In the genomic region with DNA sequence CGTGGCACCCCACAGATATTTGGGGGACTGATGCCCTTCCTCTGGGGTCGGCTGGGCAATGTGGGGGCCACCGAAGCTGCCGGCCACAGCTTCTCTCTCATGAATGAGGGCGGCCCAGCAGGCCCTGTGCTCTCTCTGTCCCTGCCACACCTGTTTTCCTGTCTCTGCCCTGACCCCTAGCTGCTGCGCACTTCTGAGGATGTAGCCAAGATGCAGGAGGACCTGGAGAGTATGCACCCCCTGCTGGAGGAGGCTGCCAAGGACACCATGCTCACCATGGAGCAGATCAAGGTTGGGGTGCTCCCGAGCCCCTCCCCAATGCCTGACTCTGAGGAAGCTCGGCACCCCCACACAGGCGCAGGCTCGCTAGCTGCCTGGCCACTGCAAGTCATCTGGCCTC, we compare ENCODE assay signal across 8 cellular contexts. TPM values are rescaled to one million over a fixed set of nuclear protein-coding genes. Genes with fewer than 3 reads are reported as not detected.
DNase-seq lines count a peak whose midpoint lies in the region; ATAC-seq and TF ChIP-seq lines count a peak whose summit lies in the region.

No MANE protein-coding gene starts in this region.

- H3K4me3 Mint-ChIP-seq in activated CD4-positive, alpha-beta memory T cell treated with anti-CD3 and anti-CD28 coated beads, Interleukin-2, amount 10 ng/mL, durations not matched to agents 7 days and 5 days = no peak overlapping the region
- no peak overlapping the region for H3K4me3 Mint-ChIP-seq in activated T-helper 2 cell treated with anti-CD3 and anti-CD28 coated beads, Interferon-gamma antibody, Interleukin-2, Interleukin-4, amounts not matched to agents 10 μg/mL and 5 μg/mL and 100 μg/mL, durations not matched to agents 14 hours and 24 hours and 36 hours (ENCODE audit: low read depth)

- CTCF ChIA-PET in activated CD4-positive, alpha-beta memory T cell treated with anti-CD3 and anti-CD28 coated beads, Interleukin-2, amount 10 ng/mL, durations not matched to agents 7 days and 5 days (lab: Charles Lee) = interaction anchor here (1.7 to 2.3 kb wide), 2 partner anchors 153 to 165 kb away, joined by 7 to 20 read pairs; no protein-coding TSS in a partner anchor

- H3K27ac Mint-ChIP-seq in activated CD4-positive, alpha-beta memory T cell treated with anti-CD3 and anti-CD28 coated beads, Interleukin-2, amount 10 ng/mL, durations not matched to agents 7 days and 5 days = no peak overlapping the region
- no peak overlapping the region for H3K27ac Mint-ChIP-seq in activated T-helper 2 cell treated with anti-CD3 and anti-CD28 coated beads, Interferon-gamma antibody, Interleukin-2, Interleukin-4, amounts not matched to agents 10 μg/mL and 5 μg/mL and 100 μg/mL, durations not matched to agents 14 hours and 24 hours and 36 hours

- no peak for TF ChIP-seq CTCF in omental fat pad (IDR thresholded peaks at IDR 0.05)
- no peak for TF ChIP-seq CTCF in tibial nerve (IDR thresholded peaks at IDR 0.05)

- no peaks in the 10 kb centered on the region for H3K9me3 ChIP-seq in tibial nerve

- no peaks in the 10 kb centered on the region for H3K4me1 ChIP-seq in tibial nerve

- no peak overlapping the region for H3K27ac ChIP-seq in tibial nerve

- peaks cover 0 to 53% (median 0%) of the 10 kb centered on the region in 3 donors for H3K36me3 ChIP-seq in tibial nerve

- DNase-seq in NCI-H1417 (lab: John Stamatoyannopoulos, UW) (peak in 2 of 3 experiments; percentile 28 to 35), NCI-H1417 treated with DMSO at 0.1 percent for 48 hours (lab: John Stamatoyannopoulos, UW) (no peak), Kasumi-1 (lab: John Stamatoyannopoulos, UW) (peak; percentile 18 to 25), myocyte (ENCODE audit: low read depth) (peak; percentile 45), omental fat pad (ENCODE audit: low spot score) (no peak), tibial nerve (ENCODE audit: low spot score in 2 of 2) (no peak)
- peak; percentile 35 for DNase-seq in activated CD4-positive, alpha-beta memory T cell treated with anti-CD3 and anti-CD28 coated beads, Interleukin-2, amount 10 ng/mL, durations not matched to agents 7 days and 5 days
- DNase-seq in activated T-helper 2 cell treated with anti-CD3 and anti-CD28 coated beads, Interferon-gamma antibody, Interleukin-2, Interleukin-4, amounts not matched to agents 10 μg/mL and 5 μg/mL and 100 μg/mL, durations not matched to agents 14 hours and 24 hours and 36 hours (ENCODE audit: low spot score) = no peak

- H3K27me3 ChIP-seq in tibial nerve = no peaks in the 10 kb centered on the region

- H3K36me3 Mint-ChIP-seq in activated CD4-positive, alpha-beta memory T cell treated with anti-CD3 and anti-CD28 coated beads, Interleukin-2, amount 10 ng/mL, durations not matched to agents 7 days and 5 days (ENCODE audit: low read depth) = no peaks in the 10 kb centered on the region
- H3K36me3 Mint-ChIP-seq in activated T-helper 2 cell treated with anti-CD3 and anti-CD28 coated beads, Interferon-gamma antibody, Interleukin-2, Interleukin-4, amounts not matched to agents 10 μg/mL and 5 μg/mL and 100 μg/mL, durations not matched to agents 14 hours and 24 hours and 36 hours (ENCODE audit: low read depth) = no peaks in the 10 kb centered on the region

- intact Hi-C loops in activated T-helper 2 cell treated with anti-CD3 and anti-CD28 coated beads, Interferon-gamma antibody, Interleukin-2, Interleukin-4, amounts not matched to agents 10 μg/mL and 5 μg/mL and 100 μg/mL, durations not matched to agents 14 hours and 24 hours and 36 hours (cut with micrococcal nuclease) = no loop called here

- WGBS in tibial nerve, 2 donors = 55 to 59% methylated on average over 7 to 10 of the region's 10 CpGs

- no peak overlapping the region for H3K4me3 ChIP-seq in tibial nerve

- ATAC-seq in omental fat pad (ENCODE audit: low FRiP score) = no peak

- H3K4me1 Mint-ChIP-seq in activated CD4-positive, alpha-beta memory T cell treated with anti-CD3 and anti-CD28 coated beads, Interleukin-2, amount 10 ng/mL, durations not matched to agents 7 days and 5 days = no peaks in the 10 kb centered on the region
- no peaks in the 10 kb centered on the region for H3K4me1 Mint-ChIP-seq in activated T-helper 2 cell treated with anti-CD3 and anti-CD28 coated beads, Interferon-gamma antibody, Interleukin-2, Interleukin-4, amounts not matched to agents 10 μg/mL and 5 μg/mL and 100 μg/mL, durations not matched to agents 14 hours and 24 hours and 36 hours (ENCODE audit: low read depth)

- no peak for TF ChIP-seq EP300 in tibial nerve (IDR thresholded peaks at IDR 0.05)

- H3K27me3 Mint-ChIP-seq in activated CD4-positive, alpha-beta memory T cell treated with anti-CD3 and anti-CD28 coated beads, Interleukin-2, amount 10 ng/mL, durations not matched to agents 7 days and 5 days = no peaks in the 10 kb centered on the region
- H3K27me3 Mint-ChIP-seq in activated T-helper 2 cell treated with anti-CD3 and anti-CD28 coated beads, Interferon-gamma antibody, Interleukin-2, Interleukin-4, amounts not matched to agents 10 μg/mL and 5 μg/mL and 100 μg/mL, durations not matched to agents 14 hours and 24 hours and 36 hours (ENCODE audit: low read depth) = no peaks in the 10 kb centered on the region

- POLR2A ChIA-PET in activated CD4-positive, alpha-beta memory T cell treated with anti-CD3 and anti-CD28 coated beads, Interleukin-2, amount 10 ng/mL, durations not matched to agents 7 days and 5 days (lab: Charles Lee) = interaction anchor here (0.7 to 1.1 kb wide), 2 partner anchors 16 to 154 kb away, joined by 3 to 4 read pairs; no protein-coding TSS in a partner anchor

- no peaks in the 10 kb centered on the region for H3K9me3 Mint-ChIP-seq in activated CD4-positive, alpha-beta memory T cell treated with anti-CD3 and anti-CD28 coated beads, Interleukin-2, amount 10 ng/mL, durations not matched to agents 7 days and 5 days
- no peaks in the 10 kb centered on the region for H3K9me3 Mint-ChIP-seq in activated T-helper 2 cell treated with anti-CD3 and anti-CD28 coated beads, Interferon-gamma antibody, Interleukin-2, Interleukin-4, amounts not matched to agents 10 μg/mL and 5 μg/mL and 100 μg/mL, durations not matched to agents 14 hours and 24 hours and 36 hours

- no peak for TF ChIP-seq POLR2A in tibial nerve (IDR thresholded peaks at IDR 0.05)

RNA-seq across cellular contexts. Expression of gene BAP1, which starts 24.7 kb away (rescaled TPM):
- total RNA-seq in activated CD4-positive, alpha-beta memory T cell treated with anti-CD3 and anti-CD28 coated beads, Interleukin-2, amount 10 ng/mL, durations not matched to agents 7 days and 5 days = 100 to 1,000 TPM in 1 of 2 experiments, 10 to 100 TPM in 1; 90.4 to 100 TPM
- total RNA-seq in myocyte = 70.9 and 96.7 TPM in 2 replicates
- 79.6 TPM for polyA plus RNA-seq in myocyte (2012)
- total RNA-seq in omental fat pad = 10 to 100 TPM; 44.6 to 73.0 (median 57.4) TPM
- total RNA-seq in tibial nerve = 10 to 100 TPM; 39.1 to 77.7 (median 64.5) TPM
- 106 and 108 TPM in 2 replicates for total RNA-seq in activated T-helper 2 cell treated with anti-CD3 and anti-CD28 coated beads, Interferon-gamma antibody, Interleukin-2, Interleukin-4, amounts not matched to agents 10 μg/mL and 5 μg/mL and 100 μg/mL, durations not matched to agents 14 hours and 24 hours and 36 hours

RNA-seq across cellular contexts. Expression of gene PHF7, which starts 25.3 kb away (rescaled TPM):
- 10 to 100 TPM; 22.6 to 23.6 TPM for total RNA-seq in activated CD4-positive, alpha-beta memory T cell treated with anti-CD3 and anti-CD28 coated beads, Interleukin-2, amount 10 ng/mL, durations not matched to agents 7 days and 5 days
- 7.9 and 15.4 TPM in 2 replicates for total RNA-seq in myocyte
- 6.7 TPM for polyA plus RNA-seq in myocyte (2012)
- total RNA-seq in omental fat pad = 10 to 100 TPM in 2 of 4 donors, 1 to 10 TPM in 2; 5.5 to 12.9 (median 9.1) TPM
- total RNA-seq in tibial nerve = 10 to 100 TPM in 2 of 4 donors, 1 to 10 TPM in 2; 7.2 to 23.5 (median 12.1) TPM
- total RNA-seq in activated T-helper 2 cell treated with anti-CD3 and anti-CD28 coated beads, Interferon-gamma antibody, Interleukin-2, Interleukin-4, amounts not matched to agents 10 μg/mL and 5 μg/mL and 100 μg/mL, durations not matched to agents 14 hours and 24 hours and 36 hours = 11.5 and 12.5 TPM in 2 replicates

RNA-seq across cellular contexts. Expression of gene SEMA3G, which starts 59.7 kb away (rescaled TPM):
- total RNA-seq in activated CD4-positive, alpha-beta memory T cell treated with anti-CD3 and anti-CD28 coated beads, Interleukin-2, amount 10 ng/mL, durations not matched to agents 7 days and 5 days = under 1 TPM; 0.18 to 0.20 TPM
- 0.68 and 1.9 TPM in 2 replicates for total RNA-seq in myocyte
- 5.6 TPM for polyA plus RNA-seq in myocyte (2012)
- 100 to 1,000 TPM in 3 of 4 donors, 10 to 100 TPM in 1; 21.3 to 200 (median 131) TPM for total RNA-seq in omental fat pad
- total RNA-seq in tibial nerve = 10 to 100 TPM; 11.5 to 67.5 (median 32.7) TPM
- total RNA-seq in activated T-helper 2 cell treated with anti-CD3 and anti-CD28 coated beads, Interferon-gamma antibody, Interleukin-2, Interleukin-4, amounts not matched to agents 10 μg/mL and 5 μg/mL and 100 μg/mL, durations not matched to agents 14 hours and 24 hours and 36 hours = 0.30 and 0.32 TPM in 2 replicates

Comparison
In these comparisons a context has a peak if more than half of its experiments do, and no peak if none do; other contexts are left out.
1. DNase-seq: peak in NCI-H1417 (2 of 3), Kasumi-1 (2 of 2), activated CD4-positive, alpha-beta memory T cell treated with anti-CD3 and anti-CD28 coated beads, Interleukin-2, amount 10 ng/mL, durations not matched to agents 7 days and 5 days (single experiment) and myocyte (single experiment); none in NCI-H1417 treated with DMSO at 0.1 percent for 48 hours (single experiment), omental fat pad (single experiment), tibial nerve (0 of 2) and activated T-helper 2 cell treated with anti-CD3 and anti-CD28 coated beads, Interferon-gamma antibody, Interleukin-2, Interleukin-4, amounts not matched to agents 10 μg/mL and 5 μg/mL and 100 μg/mL, durations not matched to agents 14 hours and 24 hours and 36 hours (single experiment).